Comparison of ENCODE assay signal across 13 cellular contexts in the genomic region with DNA sequence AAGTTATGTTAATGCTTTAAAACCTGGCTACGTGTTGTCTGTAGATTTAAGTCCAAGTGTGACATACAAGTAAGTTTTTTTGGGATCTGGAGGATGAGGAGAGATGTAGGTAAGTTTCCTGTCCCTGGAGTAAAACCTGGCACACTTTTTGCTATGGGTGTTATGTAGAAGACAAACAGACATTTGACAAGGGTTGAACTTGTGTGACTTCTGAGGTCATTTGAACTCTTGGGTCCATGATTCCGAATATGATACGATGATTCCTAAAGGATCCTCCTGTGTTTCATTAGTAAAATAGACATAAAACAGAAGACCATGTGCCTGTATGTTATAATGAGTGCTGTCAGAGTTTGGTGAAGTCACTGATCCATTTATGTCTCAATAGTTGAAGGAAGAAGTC. TPM values are rescaled to one million over a fixed set of nuclear protein-coding genes. Genes with fewer than 3 reads are reported as not detected.
DNase-seq lines count a peak whose midpoint lies in the region; ATAC-seq, FAIRE-seq and TF ChIP-seq lines count a peak whose summit lies in the region.
"Had no signal": no experiment of that assay in that cellular context is flagged by ENCODE, and none has a peak within 500 bp of the region (broad histone marks: within the 10 kb centered on the region; RNA-seq: fewer than 3 reads in every experiment).

No MANE protein-coding gene starts in this region.

- TF ChIP-seq CTCF in left ventricle myocardium inferior (IDR thresholded peaks at IDR 0.05; ENCODE audit: borderline replicate concordance) (no peak), keratinocyte (optimal IDR thresholded peaks at IDR 0.05 in 1 of 3, IDR thresholded peaks at IDR 0.05 in 1 of 3, conservative IDR thresholded peaks at IDR 0.05 in 1 of 3; ENCODE audit: extremely low read depth in 1 of 3, insufficient read depth in 2 of 3, low read length in 3 of 3) (no peak), type B pancreatic cell (conservative IDR thresholded peaks at IDR 0.05) (no peak)

- H3K27me3 Mint-ChIP-seq in activated CD4-positive, alpha-beta memory T cell treated with anti-CD3 and anti-CD28 coated beads for 36 hours = no peaks in the 10 kb centered on the region
- H3K27me3 Mint-ChIP-seq in type B pancreatic cell = no peaks in the 10 kb centered on the region

- FAIRE-seq in keratinocyte (lab: Jason Lieb, UNC) (peak; percentile 13), HTR-8/SVneo (lab: Jason Lieb, UNC) (no peak)
- FAIRE-seq: H1 had no signal

- POLR2A ChIA-PET in activated CD4-positive, alpha-beta memory T cell treated with anti-CD3 and anti-CD28 coated beads for 36 hours (lab: Charles Lee) = interaction anchor here (1.0 to 2.2 kb wide), 6 partner anchors 9 to 48 kb away, joined by 5 to 16 read pairs (median 8); partner anchors contain the start of gene PIGV

- H3K36me3 Mint-ChIP-seq in activated CD4-positive, alpha-beta memory T cell treated with anti-CD3 and anti-CD28 coated beads for 36 hours = peaks cover 38% of the 10 kb centered on the region
- H3K36me3 Mint-ChIP-seq in type B pancreatic cell = peaks cover 42% of the 10 kb centered on the region

- peaks cover 36% of the 10 kb centered on the region for H3K79me2 ChIP-seq in keratinocyte (ENCODE audit: control insufficient read depth, insufficient read depth, low read length)

- H3K4me3 ChIP-seq in left ventricle myocardium inferior = no peak overlapping the region
- no peak overlapping the region for H3K4me3 ChIP-seq in keratinocyte (ENCODE audit: control insufficient read depth in 2 of 3, extremely low read depth in 1 of 3, insufficient read depth in 2 of 3, low read depth in 1 of 3, low read length in 3 of 3)

- H3K36me3 ChIP-seq in left ventricle myocardium inferior (peaks cover 68% of the 10 kb centered on the region), keratinocyte (ENCODE audit: control insufficient read depth in 2 of 2, extremely low read depth in 1 of 2, insufficient read depth in 2 of 2, low read length in 2 of 2) (peaks cover 30 to 37% of the 10 kb centered on the region in 2 experiments)

- no peaks in the 10 kb centered on the region for H3K9me1 ChIP-seq in keratinocyte (ENCODE audit: control insufficient read depth, extremely low read depth, insufficient read depth, low read length)

- CTCF ChIA-PET in activated CD4-positive, alpha-beta memory T cell treated with anti-CD3 and anti-CD28 coated beads for 36 hours (lab: Charles Lee) = interaction anchor here (1.0 to 1.5 kb wide), 2 partner anchors 49 to 136 kb away, joined by 4 to 6 read pairs; no protein-coding TSS in a partner anchor

- dilution Hi-C loops in keratinocyte (cut with MboI; ENCODE audit: extremely low pct_ligation_motif_present, low sequenced_read_pairs) = no loop called here

- intact Hi-C loops in left ventricle myocardium inferior (cut with micrococcal nuclease) = no loop called here
- intact Hi-C loops in left cardiac atrium (cut with DNase I) = no loop called here
- intact Hi-C loops in activated CD4-positive, alpha-beta memory T cell treated with anti-CD3 and anti-CD28 coated beads for 36 hours (cut with micrococcal nuclease) = no loop called here

- ATAC-seq in left cardiac atrium = no peak
- ATAC-seq in HG03565 (IDR thresholded peaks at IDR 0.05; ENCODE audit: unreplicated experiment) = no peak

- H3K4me1 Mint-ChIP-seq in activated CD4-positive, alpha-beta memory T cell treated with anti-CD3 and anti-CD28 coated beads for 36 hours (ENCODE audit: low read depth) = peaks cover 67% of the 10 kb centered on the region
- peaks cover 12% of the 10 kb centered on the region for H3K4me1 Mint-ChIP-seq in type B pancreatic cell (ENCODE audit: unreplicated experiment)

- H3K27me3 ChIP-seq in left ventricle myocardium inferior (ENCODE audit: low read depth) (no peaks in the 10 kb centered on the region), keratinocyte (ENCODE audit: control insufficient read depth, extremely low read depth, insufficient read depth, low read length) (no peaks in the 10 kb centered on the region)
- H3K27me3 ChIP-seq: BE2C had no signal

- no peak for DNase-seq in left ventricle myocardium inferior
- DNase-seq in left cardiac atrium = no peak
- DNase-seq in activated CD4-positive, alpha-beta memory T cell treated with anti-CD3 and anti-CD28 coated beads for 36 hours = no peak
- no peak for DNase-seq in keratinocyte (ENCODE audit: low read depth, low spot score)
- DNase-seq in type B pancreatic cell (ENCODE audit: extremely low spot score, unreplicated experiment) = no peak
- DNase-seq in stimulated activated CD4-positive, alpha-beta T cell treated with anti-CD3 and anti-CD28 coated beads, Interleukin-4, amount 100 ng/mL, for 24 hours = no peak
- DNase-seq in HTR-8/SVneo (ENCODE audit: insufficient read length, low spot score) = no peak
- DNase-seq: activated CD4-positive, alpha-beta T cell treated with anti-CD3 and anti-CD28 coated beads, Interleukin-2, amount 50 U/mL, for 4 hours; BE2C; EL; stimulated activated CD4-positive, alpha-beta T cell treated with anti-CD3 and anti-CD28 coated beads, Interleukin-2, amount 100 ng/mL, for 24 hours had no signal

- peak overlapping the region; percentile 91 for H3K27ac Mint-ChIP-seq in activated CD4-positive, alpha-beta memory T cell treated with anti-CD3 and anti-CD28 coated beads for 36 hours
- peak overlapping the region; percentile 2 for H3K27ac Mint-ChIP-seq in type B pancreatic cell

- H3K9me3 Mint-ChIP-seq in activated CD4-positive, alpha-beta memory T cell treated with anti-CD3 and anti-CD28 coated beads for 36 hours = no peaks in the 10 kb centered on the region
- no peaks in the 10 kb centered on the region for H3K9me3 Mint-ChIP-seq in type B pancreatic cell

- H3K4me1 ChIP-seq in left ventricle myocardium inferior (peaks cover 70% of the 10 kb centered on the region), keratinocyte (ENCODE audit: control insufficient read depth, extremely low read depth, insufficient read depth, low read length) (peaks cover 14% of the 10 kb centered on the region)
- H3K4me1 ChIP-seq: BE2C had no signal

- no peak overlapping the region for H3K4me2 ChIP-seq in keratinocyte (ENCODE audit: control insufficient read depth, extremely low read depth, insufficient read depth, low read depth, low read length)

- no peak overlapping the region for H3K9ac ChIP-seq in keratinocyte (ENCODE audit: control insufficient read depth, extremely low read depth, insufficient read depth, low read length)

- H3K4me3 Mint-ChIP-seq in activated CD4-positive, alpha-beta memory T cell treated with anti-CD3 and anti-CD28 coated beads for 36 hours = no peak overlapping the region
- no peak overlapping the region for H3K4me3 Mint-ChIP-seq in type B pancreatic cell

- peak overlapping the region; percentile 91 for H3K27ac ChIP-seq in left ventricle myocardium inferior (replicated peaks)
- H3K27ac ChIP-seq in keratinocyte (ENCODE audit: control insufficient read depth, insufficient read depth, low read length) = no peak overlapping the region

- no peak overlapping the region for H2AFZ ChIP-seq in keratinocyte (ENCODE audit: control insufficient read depth, low read length)

- H3K9me3 ChIP-seq in left ventricle myocardium inferior (replicated peaks) = no peaks in the 10 kb centered on the region
- no peaks in the 10 kb centered on the region for H3K9me3 ChIP-seq in keratinocyte (ENCODE audit: control insufficient read depth, low read depth, low read length)
- H3K9me3 ChIP-seq: BE2C had no signal

- no peaks in the 10 kb centered on the region for H4K20me1 ChIP-seq in keratinocyte (ENCODE audit: control insufficient read depth, extremely low read depth, insufficient read depth, low read length)

RNA-seq across cellular contexts. Expression of gene ARID1A, which starts 44.2 kb away (rescaled TPM):
- 31.7 TPM for total RNA-seq in left ventricle myocardium inferior
- 10 to 100 TPM; 34.5 to 38.5 TPM for total RNA-seq in left cardiac atrium
- 10 to 100 TPM; 64.3 to 67.8 TPM for total RNA-seq in activated CD4-positive, alpha-beta memory T cell treated with anti-CD3 and anti-CD28 coated beads for 36 hours
- polyA plus RNA-seq in keratinocyte = 5.9 to 20.6 TPM (median 10.2 TPM) in 3 replicates
- polyA plus RNA-seq in keratinocyte (2011; ENCODE audit: low read depth) = 12.6 TPM
- polyA plus RNA-seq in keratinocyte (2011; cell fraction: cytosol; rRNA removed) = 12.5 and 15.3 TPM in 2 replicates
- 70.1 and 73.8 TPM in 2 replicates for polyA plus RNA-seq in keratinocyte (2011; cell fraction: nucleus; rRNA removed)
- 20.3 and 29.5 TPM in 2 replicates for polyA plus RNA-seq in keratinocyte (2012; ENCODE audit: low replicate concordance)
- 15.6 to 74.1 TPM (median 41.4 TPM) in 3 replicates for polyA minus RNA-seq in keratinocyte
- polyA minus RNA-seq in keratinocyte (2011; cell fraction: cytosol; rRNA and poly(A)+ RNA removed) = 20.3 TPM
- polyA minus RNA-seq in keratinocyte (2011; cell fraction: nucleus; rRNA and poly(A)+ RNA removed) = 47.3 and 69.0 TPM in 2 replicates
- total RNA-seq in type B pancreatic cell (ENCODE audit: low replicate concordance) = 106 and 121 TPM in 2 replicates

RNA-seq across cellular contexts. Expression of gene PIGV, which starts 47.7 kb away (rescaled TPM):
- total RNA-seq in left ventricle myocardium inferior (5.6 TPM), left cardiac atrium (1 to 10 TPM; 6.1 to 6.7 TPM), type B pancreatic cell (ENCODE audit: low replicate concordance) (13.3 and 15.3 TPM in 2 replicates)
- 10 to 100 TPM; 15.1 to 15.3 TPM for total RNA-seq in activated CD4-positive, alpha-beta memory T cell treated with anti-CD3 and anti-CD28 coated beads for 36 hours
- polyA plus RNA-seq in keratinocyte = 14.2 to 21.1 TPM (median 15.9 TPM) in 3 replicates
- polyA plus RNA-seq in keratinocyte (2011; ENCODE audit: low read depth) = 3.2 TPM
- polyA plus RNA-seq in keratinocyte (2011; cell fraction: cytosol; rRNA removed) = 11.7 and 14.0 TPM in 2 replicates
- 26.1 and 26.9 TPM in 2 replicates for polyA plus RNA-seq in keratinocyte (2011; cell fraction: nucleus; rRNA removed)
- polyA plus RNA-seq in keratinocyte (2012; ENCODE audit: low replicate concordance) = 10.6 and 11.1 TPM in 2 replicates
- polyA minus RNA-seq in keratinocyte = 11.2 to 39.6 TPM (median 25.5 TPM) in 3 replicates
- polyA minus RNA-seq in keratinocyte (2011; cell fraction: cytosol; rRNA and poly(A)+ RNA removed) = 12.5 TPM
- 16.5 and 25.7 TPM in 2 replicates for polyA minus RNA-seq in keratinocyte (2011; cell fraction: nucleus; rRNA and poly(A)+ RNA removed)
